8 cellular contexts compared by ENCODE assay signal in the genomic region with DNA sequence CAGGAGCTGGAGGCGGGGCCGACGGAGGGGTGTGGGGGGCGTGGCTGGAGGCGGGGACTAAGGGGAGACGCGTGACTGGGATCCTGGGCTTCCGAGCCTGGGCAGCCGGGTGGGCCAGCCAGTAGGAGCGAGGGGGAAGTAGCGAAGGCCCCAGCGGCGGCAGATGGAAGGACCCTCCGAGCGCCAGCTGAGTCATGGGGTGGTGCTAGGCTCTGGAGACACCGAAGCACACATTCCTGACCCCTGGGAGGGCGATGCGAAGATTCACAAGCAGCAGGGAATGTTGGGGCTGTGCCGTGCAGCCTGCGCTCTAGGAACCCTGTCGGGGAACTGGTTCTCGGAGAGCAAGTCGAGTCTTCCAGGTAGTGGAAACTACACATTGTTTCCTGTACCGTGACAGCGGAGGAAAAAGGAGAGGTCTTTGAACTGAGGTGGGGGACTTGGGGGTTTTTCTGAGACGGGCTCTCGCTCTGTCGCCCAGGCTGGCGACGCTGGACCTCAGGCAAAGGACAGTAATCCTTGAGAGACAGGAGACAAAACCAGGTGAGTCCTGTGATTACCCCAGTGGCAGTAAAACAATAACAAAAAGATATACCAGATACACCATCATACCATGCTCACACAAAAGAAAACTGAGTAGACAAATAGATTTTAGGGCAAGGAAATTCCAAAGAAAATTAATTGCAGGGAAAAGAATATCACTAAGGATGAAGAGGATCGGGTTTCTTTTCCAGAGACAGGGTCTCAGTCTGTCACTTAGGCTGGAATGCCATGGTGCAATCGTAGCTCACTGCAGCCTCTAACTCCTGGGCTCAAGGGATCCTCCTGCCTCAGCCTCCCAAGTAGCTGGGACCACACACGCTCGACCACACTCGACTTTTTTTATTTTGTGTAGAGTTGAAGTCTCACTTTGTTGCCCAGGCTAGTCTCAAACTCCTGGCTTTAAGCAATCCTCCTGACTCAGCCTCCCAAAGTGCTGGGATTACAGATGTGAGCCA. TPM values are rescaled to one million over a fixed set of nuclear protein-coding genes. Genes with fewer than 3 reads are reported as not detected.
DNase-seq lines count a peak whose midpoint lies in the region; ATAC-seq and TF ChIP-seq lines count a peak whose summit lies in the region.

No MANE protein-coding gene starts in this region.

- H4K20me1 ChIP-seq in BLaER1 treated with 17β-estradiol and CSF1 and Interleukin-3, amounts not matched to agents 10 nM and 100 nM, result peaks cover 19 to 38% (median 28%) of the 10 kb centered on the region in 11 experiments; a peak in 21 of 22 replicates
- peaks cover 28% of the 10 kb centered on the region for H4K20me1 ChIP-seq in SK-N-SH (ENCODE audit: insufficient read depth)

- intact Hi-C loops in mucosa of descending colon (cut with DNase I, micrococcal nuclease), result no loop called here

- H3K9ac ChIP-seq in BLaER1 treated with 17β-estradiol and CSF1 and Interleukin-3, amounts not matched to agents 10 nM and 100 nM, result peak overlapping the region; percentile 76 to 90 (median 85)
- peak overlapping the region; percentile 86 for H3K9ac ChIP-seq in SK-N-SH
- H3K9ac ChIP-seq in skeletal muscle satellite cell (ENCODE audit: low read depth, low read length), result peak overlapping the region; percentile 82

- no peaks in the 10 kb centered on the region for H3K9me2 ChIP-seq in SK-N-SH

- TF ChIP-seq EP300 in SK-N-SH (IDR thresholded peaks at IDR 0.05; ENCODE audit: borderline replicate concordance in 1 of 2, low read depth in 1 of 2, low read length in 1 of 2), result no peak

- peaks cover 12% of the 10 kb centered on the region for H3F3A ChIP-seq in SK-N-SH (replicated peaks; ENCODE audit: insufficient read depth)

- peak overlapping the region; percentile 80 to 91 (median 86) for H3K27ac ChIP-seq in BLaER1 treated with 17β-estradiol and CSF1 and Interleukin-3, amounts not matched to agents 10 nM and 100 nM
- peak overlapping the region; percentile 85 to 95 for H3K27ac ChIP-seq in SK-N-SH (ENCODE audit: low read depth in 2 of 2, low read length in 1 of 2)

- H3K79me2 ChIP-seq in SK-N-SH (ENCODE audit: insufficient read depth), result peaks cover 38% of the 10 kb centered on the region

- H3K27me3 ChIP-seq in BLaER1 treated with 17β-estradiol and CSF1 and Interleukin-3, amounts not matched to agents 10 nM and 100 nM, result no peaks in the 10 kb centered on the region
- H3K27me3 ChIP-seq in SK-N-SH (ENCODE audit: insufficient read depth), result no peaks in the 10 kb centered on the region
- H3K27me3 ChIP-seq in skeletal muscle satellite cell (ENCODE audit: control insufficient read depth, insufficient read depth, low read length), result no peaks in the 10 kb centered on the region

- CTCF ChIA-PET in SK-N-SH (lab: Yijun Ruan, JAX), result interaction anchor here (0.8 to 2.7 kb wide), 3 partner anchors 14 to 50 kb away, joined by 5 to 11 read pairs (median 9); no protein-coding TSS in a partner anchor

- H3K4me2 ChIP-seq in BLaER1 treated with 17β-estradiol and CSF1 and Interleukin-3, amounts not matched to agents 10 nM and 100 nM, result peak overlapping the region; percentile 83 to 96 (median 91)
- H3K4me2 ChIP-seq in SK-N-SH, result peak overlapping the region; percentile 92
- H3K4me2 ChIP-seq in skeletal muscle satellite cell (ENCODE audit: low read length), result peak overlapping the region; percentile 93

- H2AFZ ChIP-seq in SK-N-SH (ENCODE audit: low read depth), result peak overlapping the region; percentile 100

- peak overlapping the region; percentile 63 to 82 (median 69) for H3K4me3 ChIP-seq in BLaER1 treated with 17β-estradiol and CSF1 and Interleukin-3, amounts not matched to agents 10 nM and 100 nM
- H3K4me3 ChIP-seq in SK-N-SH (ENCODE audit: low read depth in 2 of 2, low read length in 1 of 2) (peak overlapping the region; percentile 68 to 76), foreskin fibroblast (ENCODE audit: low read depth in 1 of 2, low read length in 2 of 2) (peak overlapping the region; percentile 68 to 72), skeletal muscle satellite cell (ENCODE audit: low read length) (peak overlapping the region; percentile 80), mucosa of descending colon (no peak overlapping the region)

- ATAC-seq in GM19025 (IDR thresholded peaks at IDR 0.05; ENCODE audit: low read depth, unreplicated experiment) (peak; percentile 44), HG03354 (IDR thresholded peaks at IDR 0.05; ENCODE audit: poor library complexity, severe bottlenecking, unreplicated experiment) (peak; percentile 64), mucosa of descending colon (no peak)

- H3K36me3 ChIP-seq in BLaER1 treated with 17β-estradiol and CSF1 and Interleukin-3, amounts not matched to agents 10 nM and 100 nM, result peaks cover 0 to 27% (median 21%) of the 10 kb centered on the region in 11 experiments; a peak in 17 of 22 replicates
- no peaks in the 10 kb centered on the region for H3K36me3 ChIP-seq in SK-N-SH (replicated peaks in 1 of 2; ENCODE audit: control insufficient read depth in 1 of 2, insufficient read depth in 2 of 2, low read length in 1 of 2)
- H3K36me3 ChIP-seq in skeletal muscle satellite cell (ENCODE audit: insufficient read depth, low read length), result peaks cover 4% of the 10 kb centered on the region
- H3K36me3 ChIP-seq in mucosa of descending colon (ENCODE audit: low read depth), result no peaks in the 10 kb centered on the region

- TF ChIP-seq CTCF in SK-N-SH (IDR thresholded peaks at IDR 0.05) (peak; percentile 30; the same call in 1 of the 2 replicates), foreskin fibroblast (IDR thresholded peaks at IDR 0.05; ENCODE audit: low read depth, low read length) (no peak), mucosa of descending colon (IDR thresholded peaks at IDR 0.05) (no peak)

- WGBS in SK-N-SH (ENCODE audit: low lambda C conversion rate), result 22% methylated on average over 21 of the region's 35 CpGs

- TF ChIP-seq RAD21 in SK-N-SH (IDR thresholded peaks at IDR 0.05; ENCODE audit: low read length), result no peak

- peaks cover 24 to 39% (median 35%) of the 10 kb centered on the region in 10 experiments for H3K4me1 ChIP-seq in BLaER1 treated with 17β-estradiol and CSF1 and Interleukin-3, amounts not matched to agents 10 nM and 100 nM
- peaks cover 0 to 16% of the 10 kb centered on the region in 2 experiments; a peak in 1 of 4 replicates for H3K4me1 ChIP-seq in SK-N-SH (ENCODE audit: control insufficient read depth in 1 of 2, insufficient read depth in 2 of 2, low read depth in 1 of 2, low read length in 1 of 2)
- H3K4me1 ChIP-seq in skeletal muscle satellite cell (ENCODE audit: control insufficient read depth, insufficient read depth, low read length), result peaks cover 10% of the 10 kb centered on the region
- H3K4me1 ChIP-seq in mucosa of descending colon (ENCODE audit: low read depth), result peaks cover 24% of the 10 kb centered on the region

- POLR2A ChIA-PET in SK-N-SH (lab: Yijun Ruan, JAX), result interaction anchor here (1.0 to 1.5 kb wide), 4 partner anchors 30 to 571 kb away, joined by 4 to 9 read pairs (median 4); partner anchors contain the start of gene PRELID3A

- DNase-seq in SK-N-SH (no peak), foreskin fibroblast (no peak), mucosa of descending colon (no peak), NCI-H1930 (lab: John Stamatoyannopoulos, UW) (no peak)

- H3K9me3 ChIP-seq in BLaER1 treated with 17β-estradiol and CSF1 and Interleukin-3, amounts not matched to agents 10 nM and 100 nM (replicated peaks in 1 of 11), result peaks cover 0 to 9% (median 8%) of the 10 kb centered on the region in 11 experiments; a peak in 7 of 22 replicates
- H3K9me3 ChIP-seq in SK-N-SH (no peaks in the 10 kb centered on the region; the same call in 1 of the 2 replicates), skeletal muscle satellite cell (replicated peaks; ENCODE audit: low read length) (no peaks in the 10 kb centered on the region), mucosa of descending colon (no peaks in the 10 kb centered on the region)

TF ChIP-seq in SK-N-SH, 30 proteins besides CTCF, POLR2A, EP300 and RAD21 (continues in another document):
- TF ChIP-seq TAF1 (IDR thresholded peaks at IDR 0.05; ENCODE audit: borderline replicate concordance, low read depth, low read length) (peak; percentile 55; the same call in 1 of the 2 replicates), POLR2AphosphoS5 (IDR thresholded peaks at IDR 0.05; ENCODE audit: low read depth, low read length) (peak; percentile 64), FOSL2 (IDR thresholded peaks at IDR 0.05; ENCODE audit: borderline replicate concordance, low read depth) (no peak), MXI1 (IDR thresholded peaks at IDR 0.05; ENCODE audit: low read depth, low read length) (peak; percentile 34; the same call in 1 of the 2 replicates), RXRA (IDR thresholded peaks at IDR 0.05; ENCODE audit: borderline replicate concordance, low read depth) (no peak)

RNA-seq across cellular contexts. Expression of gene AFG3L2, which starts 0.8 kb away (rescaled TPM):
- polyA plus RNA-seq in SK-N-SH (2012; rRNA removed), result 26.0 and 32.6 TPM in 2 replicates
- 33.2 and 36.6 TPM in 2 replicates for polyA plus RNA-seq in SK-N-SH (2012; cell fraction: cytosol; rRNA removed)
- 26.2 and 28.5 TPM in 2 replicates for polyA plus RNA-seq in SK-N-SH (2012; cell fraction: nucleus; rRNA removed)
- total RNA-seq in skeletal muscle satellite cell (2012; rRNA removed), result 40.0 and 61.6 TPM in 2 replicates
- total RNA-seq in mucosa of descending colon, result 100 to 1,000 TPM in 1 of 3 donors, 10 to 100 TPM in 2; 68.5 to 104 (median 93.1) TPM

RNA-seq across cellular contexts. Expression of gene PRELID3A, which starts 29.9 kb away (rescaled TPM):
- polyA plus RNA-seq in SK-N-SH (2012; rRNA removed), result 15.3 and 19.7 TPM in 2 replicates
- polyA plus RNA-seq in SK-N-SH (2012; cell fraction: cytosol; rRNA removed), result 14.5 and 14.8 TPM in 2 replicates
- polyA plus RNA-seq in SK-N-SH (2012; cell fraction: nucleus; rRNA removed), result 32.9 and 57.3 TPM in 2 replicates
- 2.0 and 3.3 TPM in 2 replicates for total RNA-seq in skeletal muscle satellite cell (2012; rRNA removed)
- total RNA-seq in mucosa of descending colon, result 1 to 10 TPM; 2.8 to 8.0 (median 2.9) TPM
